1 cellular context compared by ENCODE assay signal in genomic region chr4:108155373-108155772, GRCh38.
TF ChIP-seq lines count a peak whose summit lies in the region.

No MANE protein-coding gene starts in this region.

TF ChIP-seq in K562, 482 proteins besides CTCF, POLR2A, EP300 and RAD21 (continued from another document):
- TF ChIP-seq, protein P1, sequence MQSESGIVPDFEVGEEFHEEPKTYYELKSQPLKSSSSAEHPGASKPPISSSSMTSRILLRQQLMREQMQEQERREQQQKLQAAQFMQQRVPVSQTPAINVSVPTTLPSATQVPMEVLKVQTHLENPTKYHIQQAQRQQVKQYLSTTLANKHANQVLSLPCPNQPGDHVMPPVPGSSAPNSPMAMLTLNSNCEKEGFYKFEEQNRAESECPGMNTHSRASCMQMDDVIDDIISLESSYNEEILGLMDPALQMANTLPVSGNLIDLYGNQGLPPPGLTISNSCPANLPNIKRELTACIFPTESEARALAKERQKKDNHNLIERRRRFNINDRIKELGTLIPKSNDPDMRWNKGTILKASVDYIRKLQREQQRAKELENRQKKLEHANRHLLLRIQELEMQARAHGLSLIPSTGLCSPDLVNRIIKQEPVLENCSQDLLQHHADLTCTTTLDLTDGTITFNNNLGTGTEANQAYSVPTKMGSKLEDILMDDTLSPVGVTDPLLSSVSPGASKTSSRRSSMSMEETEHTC (IDR thresholded peaks at IDR 0.05): no peak
- no peak for TF ChIP-seq ADNP (tag; IDR thresholded peaks at IDR 0.05)
- TF ChIP-seq NR3C1 (CRISPR knock-in tag; IDR thresholded peaks at IDR 0.05): no peak
- TF ChIP-seq ESRRA (IDR thresholded peaks at IDR 0.05; ENCODE audit: borderline replicate concordance, low read depth): no peak
- TF ChIP-seq, protein P2, sequence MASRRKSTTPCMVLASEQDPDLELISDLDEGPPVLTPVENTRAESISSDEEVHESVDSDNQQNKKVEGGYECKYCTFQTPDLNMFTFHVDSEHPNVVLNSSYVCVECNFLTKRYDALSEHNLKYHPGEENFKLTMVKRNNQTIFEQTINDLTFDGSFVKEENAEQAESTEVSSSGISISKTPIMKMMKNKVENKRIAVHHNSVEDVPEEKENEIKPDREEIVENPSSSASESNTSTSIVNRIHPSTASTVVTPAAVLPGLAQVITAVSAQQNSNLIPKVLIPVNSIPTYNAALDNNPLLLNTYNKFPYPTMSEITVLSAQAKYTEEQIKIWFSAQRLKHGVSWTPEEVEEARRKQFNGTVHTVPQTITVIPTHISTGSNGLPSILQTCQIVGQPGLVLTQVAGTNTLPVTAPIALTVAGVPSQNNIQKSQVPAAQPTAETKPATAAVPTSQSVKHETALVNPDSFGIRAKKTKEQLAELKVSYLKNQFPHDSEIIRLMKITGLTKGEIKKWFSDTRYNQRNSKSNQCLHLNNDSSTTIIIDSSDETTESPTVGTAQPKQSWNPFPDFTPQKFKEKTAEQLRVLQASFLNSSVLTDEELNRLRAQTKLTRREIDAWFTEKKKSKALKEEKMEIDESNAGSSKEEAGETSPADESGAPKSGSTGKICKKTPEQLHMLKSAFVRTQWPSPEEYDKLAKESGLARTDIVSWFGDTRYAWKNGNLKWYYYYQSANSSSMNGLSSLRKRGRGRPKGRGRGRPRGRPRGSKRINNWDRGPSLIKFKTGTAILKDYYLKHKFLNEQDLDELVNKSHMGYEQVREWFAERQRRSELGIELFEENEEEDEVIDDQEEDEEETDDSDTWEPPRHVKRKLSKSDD (conservative IDR thresholded peaks at IDR 0.05; ENCODE audit: low read length): no peak
- no peak for TF ChIP-seq NCOA1 (IDR thresholded peaks at IDR 0.05; ENCODE audit: low read depth)
- no peak for TF ChIP-seq KHSRP (IDR thresholded peaks at IDR 0.05)
- no peak for TF ChIP-seq FOXO4 (CRISPR knock-in tag; IDR thresholded peaks at IDR 0.05)
- TF ChIP-seq, protein P3, sequence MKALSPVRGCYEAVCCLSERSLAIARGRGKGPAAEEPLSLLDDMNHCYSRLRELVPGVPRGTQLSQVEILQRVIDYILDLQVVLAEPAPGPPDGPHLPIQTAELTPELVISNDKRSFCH (CRISPR knock-in tag; IDR thresholded peaks at IDR 0.05): no peak
- TF ChIP-seq, protein P3 (tag; IDR thresholded peaks at IDR 0.05): no peak
- TF ChIP-seq, protein P4, sequence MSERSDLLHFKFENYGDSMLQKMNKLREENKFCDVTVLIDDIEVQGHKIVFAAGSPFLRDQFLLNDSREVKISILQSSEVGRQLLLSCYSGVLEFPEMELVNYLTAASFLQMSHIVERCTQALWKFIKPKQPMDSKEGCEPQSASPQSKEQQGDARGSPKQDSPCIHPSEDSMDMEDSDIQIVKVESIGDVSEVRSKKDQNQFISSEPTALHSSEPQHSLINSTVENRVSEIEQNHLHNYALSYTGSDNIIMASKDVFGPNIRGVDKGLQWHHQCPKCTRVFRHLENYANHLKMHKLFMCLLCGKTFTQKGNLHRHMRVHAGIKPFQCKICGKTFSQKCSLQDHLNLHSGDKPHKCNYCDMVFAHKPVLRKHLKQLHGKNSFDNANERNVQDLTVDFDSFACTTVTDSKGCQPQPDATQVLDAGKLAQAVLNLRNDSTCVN (CRISPR knock-in tag; IDR thresholded peaks at IDR 0.05): no peak
